Comparison of ENCODE assay signal across 23 cellular contexts in genomic region chr1:86832409-86832808, GRCh38.
"Had no signal": no experiment of that assay in that cellular context is flagged by ENCODE, and none has a peak within 500 bp of the region (broad histone marks: within the 10 kb centered on the region; RNA-seq: fewer than 3 reads in every experiment).

No MANE protein-coding gene starts in this region.

- H3K9ac ChIP-seq: neural progenitor cell had no signal

- DNase-seq: dorsolateral prefrontal cortex; effector CD4-positive, alpha-beta T cell; head of caudate nucleus; kidney; mesendoderm; midbrain; naive thymus-derived CD4-positive, alpha-beta T cell; nucleus accumbens; stimulated activated CD4-positive, alpha-beta T cell treated with anti-CD3 and anti-CD28 coated beads, Interleukin-12 subunit alpha, Interleukin-12 subunit beta, amount 100 ng/mL, for 4 hours; stimulated activated CD4-positive, alpha-beta T cell treated with anti-CD3 and anti-CD28 coated beads, Interleukin-1b, Interleukin-23, amount 100 ng/mL, for 48 hours; stimulated activated CD4-positive, alpha-beta T cell treated with anti-CD3 and anti-CD28 coated beads, Interleukin-4, amount 100 ng/mL, for 1 hour; stimulated activated CD8-positive, alpha-beta memory T cell treated with anti-CD3 and anti-CD28 coated beads, Interleukin-4, amount 100 ng/mL, for 48 hours; stimulated activated naive CD4-positive, alpha-beta T cell treated with Interleukin-2 at 50 U/mL for 16 hours; stomach; thyroid gland; trophoblast cell had no signal

- ATAC-seq: left lobe of liver; naive thymus-derived CD4-positive, alpha-beta T cell; sciatic nerve had no signal

- H3K27me3 ChIP-seq: dorsolateral prefrontal cortex, neural progenitor cell, right atrium auricular region, stomach, thyroid gland, vagina had no signal

- H3K36me3 ChIP-seq: neural progenitor cell, prostate gland, right atrium auricular region, stomach, thyroid gland, vagina had no signal

- H3K4me1 ChIP-seq: neural progenitor cell, prostate gland, right atrium auricular region, thyroid gland, vagina had no signal

- H3K4me2 ChIP-seq: neural progenitor cell, smooth muscle cell had no signal

- H3K9me3 ChIP-seq: prostate gland, right atrium auricular region, stomach, thyroid gland, vagina had no signal

- H2AFZ ChIP-seq: neural progenitor cell had no signal

- H3K4me3 ChIP-seq: dorsolateral prefrontal cortex, neural progenitor cell, prostate gland, right atrium auricular region, smooth muscle cell, stomach, thyroid gland, vagina had no signal

- H3K27ac ChIP-seq: dorsolateral prefrontal cortex, neural progenitor cell, prostate gland, right atrium auricular region, stomach, thyroid gland, vagina had no signal
